In genomic region chr2:100145893-100146753, GRCh38 we compare ENCODE assay signal across 28 cellular contexts. TPM values are rescaled to one million over a fixed set of nuclear protein-coding genes. Genes with fewer than 3 reads are reported as not detected.
"Had no signal": no experiment of that assay in that cellular context is flagged by ENCODE, and none has a peak within 500 bp of the region (broad histone marks: within the 10 kb centered on the region; RNA-seq: fewer than 3 reads in every experiment).

No MANE protein-coding gene starts in this region.

- DNase-seq: activated CD4-positive, alpha-beta memory T cell treated with anti-CD3 and anti-CD28 coated beads for 36 hours; activated CD4-positive, alpha-beta T cell treated with anti-CD3 and anti-CD28 coated beads, Interleukin-2, amount 10 ng/mL, durations not matched to agents 7 days and 5 days; activated CD4-positive, CD25-positive, alpha-beta regulatory T cell; activated CD8-positive, alpha-beta memory T cell treated with anti-CD3 and anti-CD28 coated beads for 24 hours; activated effector memory CD4-positive, alpha-beta T cell treated with anti-CD3 and anti-CD28 coated beads, Interleukin-2, amount 50 U/mL, for 16 hours; activated naive CD4-positive, alpha-beta T cell treated with Interleukin-2 at 50 U/mL for 16 hours; activated naive CD8-positive, alpha-beta T cell treated with anti-CD3 and anti-CD28 coated beads, Interleukin-2, amount 50 U/mL, for 24 hours; activated T-cell treated with anti-CD3 and anti-CD28 coated beads, Interleukin-2, amount 50 U/mL, for 4 hours; amniotic stem cell; body of pancreas; central memory CD4-positive, alpha-beta T cell; KG1; NCI-H1048; NCI-H1694; NCI-H2029; NCI-H2107; NCI-H2171 treated with DMSO at 0.1 percent for 48 hours; NCI-H345; NCI-H510A; NCI-H526 treated with DMSO at 0.1 percent for 48 hours; OCI-M1; RPMI8226; SJCRH30 had no signal

- H3K36me3 Mint-ChIP-seq: activated CD4-positive, alpha-beta memory T cell treated with anti-CD3 and anti-CD28 coated beads for 36 hours had no signal

- H3K27ac Mint-ChIP-seq: activated CD4-positive, alpha-beta memory T cell treated with anti-CD3 and anti-CD28 coated beads for 36 hours; activated CD4-positive, alpha-beta T cell treated with anti-CD3 and anti-CD28 coated beads, Interleukin-2, amount 10 ng/mL, durations not matched to agents 7 days and 5 days; activated naive CD4-positive, alpha-beta T cell treated with anti-CD3 and anti-CD28 coated beads, Interleukin-2, amount 50 U/mL, for 72 hours; activated naive CD8-positive, alpha-beta T cell treated with anti-CD3 and anti-CD28 coated beads, Interleukin-2, amount 50 U/mL, for 24 hours; T-helper 1 cell treated with Interleukin-12 subunit alpha and Interleukin-12 subunit beta and Interleukin-4 antibody, amounts not matched to agents 30 μg/mL and 1 μg/mL, for 36 hours had no signal

- H3K9me3 Mint-ChIP-seq: activated CD4-positive, alpha-beta memory T cell treated with anti-CD3 and anti-CD28 coated beads for 36 hours; activated T-cell treated with anti-CD3 and anti-CD28 coated beads, Interleukin-2, amount 50 U/mL, for 4 hours had no signal

- H3K4me3 Mint-ChIP-seq: activated CD4-positive, alpha-beta memory T cell treated with anti-CD3 and anti-CD28 coated beads for 36 hours; activated CD4-positive, alpha-beta T cell treated with anti-CD3 and anti-CD28 coated beads, Interleukin-2, amount 10 ng/mL, durations not matched to agents 7 days and 5 days; activated naive CD8-positive, alpha-beta T cell treated with anti-CD3 and anti-CD28 coated beads, Interleukin-2, amount 50 U/mL, for 24 hours; activated T-cell treated with anti-CD3 and anti-CD28 coated beads, Interleukin-2, amount 50 U/mL, for 4 hours; T-helper 1 cell treated with Interleukin-12 subunit alpha and Interleukin-12 subunit beta and Interleukin-4 antibody, amounts not matched to agents 30 μg/mL and 1 μg/mL, for 36 hours had no signal

- ATAC-seq: activated naive CD4-positive, alpha-beta T cell treated with anti-CD3 and anti-CD28 coated beads, Interleukin-2, amount 50 U/mL, for 72 hours; activated naive CD8-positive, alpha-beta T cell treated with anti-CD3 and anti-CD28 coated beads, Interleukin-2, amount 50 U/mL, for 24 hours; activated T-cell treated with anti-CD3 and anti-CD28 coated beads, Interleukin-2, amount 50 U/mL, for 4 hours; body of pancreas; Panc1; Right ventricle myocardium inferior had no signal

RNA-seq across cellular contexts. Expression of gene AFF3, which starts 3.7 kb away (rescaled TPM):
- total RNA-seq: bronchial epithelial cell, SJCRH30 had no signal
